Comparison of ENCODE assay signal across 16 cellular contexts in genomic region chr6:35262596-35262995, GRCh38. TPM values are rescaled to one million over a fixed set of nuclear protein-coding genes. Genes with fewer than 3 reads are reported as not detected.
DNase-seq lines count a peak whose midpoint lies in the region; ATAC-seq, FAIRE-seq and TF ChIP-seq lines count a peak whose summit lies in the region.
"Had no signal": no experiment of that assay in that cellular context is flagged by ENCODE, and none has a peak within 500 bp of the region (broad histone marks: within the 10 kb centered on the region; RNA-seq: fewer than 3 reads in every experiment).

No MANE protein-coding gene starts in this region.

- no peak overlapping the region for H4K91ac ChIP-seq in mesenchymal stem cell (ENCODE audit: low read length)

- H3K36me3 ChIP-seq in HepG2 (replicated peaks in 1 of 2; ENCODE audit: control insufficient read depth in 1 of 2, insufficient read depth in 2 of 2, low read length in 2 of 2) (no peaks in the 10 kb centered on the region), right lobe of liver (no peaks in the 10 kb centered on the region), mesenchymal stem cell (ENCODE audit: control insufficient read depth in 1 of 2, insufficient read depth in 2 of 2, low read depth in 1 of 2, low read length in 2 of 2) (peaks cover 0 to 2% of the 10 kb centered on the region in 2 experiments)

- TF ChIP-seq CTCF in HepG2 (CRISPR knock-in tag; IDR thresholded peaks at IDR 0.05), result no peak
- TF ChIP-seq CTCF in right lobe of liver (IDR thresholded peaks at IDR 0.05), result no peak
- no peak for TF ChIP-seq CTCF in HFFc6 (IDR thresholded peaks at IDR 0.05)

- peaks cover 55% of the 10 kb centered on the region for H3K4me1 Mint-ChIP-seq in activated naive CD8-positive, alpha-beta T cell treated with anti-CD3 and anti-CD28 coated beads, Interleukin-2, amount 50 U/mL, for 24 hours
- peaks cover 24% of the 10 kb centered on the region for H3K4me1 Mint-ChIP-seq in HFFc6 (ENCODE audit: low read depth)

- no peak overlapping the region for H2BK12ac ChIP-seq in mesenchymal stem cell (ENCODE audit: low read length in 2 of 2)

- no peak overlapping the region for H2BK5ac ChIP-seq in mesenchymal stem cell (ENCODE audit: low read depth, low read length, poor library complexity, severe bottlenecking)

- H3K36me3 Mint-ChIP-seq in activated naive CD8-positive, alpha-beta T cell treated with anti-CD3 and anti-CD28 coated beads, Interleukin-2, amount 50 U/mL, for 24 hours (ENCODE audit: low read depth), result peaks cover 2% of the 10 kb centered on the region
- H3K36me3 Mint-ChIP-seq in HFFc6 (ENCODE audit: low read depth), result 0 out of 2 replicates have a peak, but pooled peaks cover 4% of the 10 kb centered on the region
- H3K36me3 Mint-ChIP-seq: WTC11 had no signal

- no peak overlapping the region for H3K4ac ChIP-seq in mesenchymal stem cell (ENCODE audit: low read depth in 1 of 2, low read length in 2 of 2)

- TF ChIP-seq POLR2A in HepG2 (IDR thresholded peaks at IDR 0.05; ENCODE audit: insufficient read depth in 1 of 2, low read depth in 2 of 2, low read length in 2 of 2), result no peak
- TF ChIP-seq POLR2A in right lobe of liver (IDR thresholded peaks at IDR 0.05), result no peak

- CTCF ChIA-PET in HepG2 (lab: Yijun Ruan, JAX; ENCODE audit: low intra/inter-chr PET ratio, low total read pairs), result no interaction called here

- no peaks in the 10 kb centered on the region for H3K27me3 Mint-ChIP-seq in activated naive CD8-positive, alpha-beta T cell treated with anti-CD3 and anti-CD28 coated beads, Interleukin-2, amount 50 U/mL, for 24 hours
- no peaks in the 10 kb centered on the region for H3K27me3 Mint-ChIP-seq in HFFc6 (ENCODE audit: insufficient read depth)

- no peak overlapping the region for H3K18ac ChIP-seq in mesenchymal stem cell (ENCODE audit: low read depth in 1 of 2, low read length in 2 of 2)

- H3K4me1 ChIP-seq in HepG2 (ENCODE audit: insufficient read depth, low read length) (peaks cover 49% of the 10 kb centered on the region), right lobe of liver (peaks cover 0 to 10% (median 0%) of the 10 kb centered on the region in 4 donors), mesenchymal stem cell (ENCODE audit: control insufficient read depth, insufficient read depth, low read depth, low read length) (peaks cover 5% of the 10 kb centered on the region)

- H3K4me2 ChIP-seq in HepG2 (ENCODE audit: low read depth, low read length), result no peak overlapping the region
- no peak overlapping the region for H3K4me2 ChIP-seq in mesenchymal stem cell (ENCODE audit: low read length, poor library complexity, severe bottlenecking)
- H3K4me2 ChIP-seq: hepatocyte had no signal

- no peak for TF ChIP-seq RAD21 in HepG2 (CRISPR knock-in tag; IDR thresholded peaks at IDR 0.05)

- BruUV-seq in HepG2 (replicated peaks; lab: Mats Ljungman, UMichigan), result no TSS peak

- H3K23ac ChIP-seq in mesenchymal stem cell (ENCODE audit: low read length in 2 of 2), result no peak overlapping the region

- WGBS in HepG2 (ENCODE audit: low lambda C conversion rate), result 65% methylated on average over 1 of the region's 2 CpGs
- WGBS in right lobe of liver (ENCODE audit: insufficient coverage, low coverage, low lambda C conversion rate, missing lambda C conversion rate), result 78% methylated on average over 2 of the region's 2 CpGs
- 94% methylated on average over 1 of the region's 2 CpGs for WGBS in mesenchymal stem cell

- intact Hi-C loops in HepG2 (cut with micrococcal nuclease; ENCODE audit: unreplicated experiment) (no loop called here), right lobe of liver (cut with DNase I) (no loop called here)

- ATAC-seq in HepG2, result no peak
- no peak for ATAC-seq in right lobe of liver
- no peak for ATAC-seq in activated naive CD8-positive, alpha-beta T cell treated with anti-CD3 and anti-CD28 coated beads, Interleukin-2, amount 50 U/mL, for 24 hours
- ATAC-seq: body of pancreas, left ventricle myocardium superior, WTC11 had no signal

- H3K9me3 ChIP-seq in HepG2 (ENCODE audit: low read length) (no peaks in the 10 kb centered on the region), right lobe of liver (no peaks in the 10 kb centered on the region), mesenchymal stem cell (ENCODE audit: control insufficient read depth, low read length) (no peaks in the 10 kb centered on the region)
- H3K9me3 ChIP-seq: body of pancreas had no signal

- no peak overlapping the region for H4K8ac ChIP-seq in mesenchymal stem cell (ENCODE audit: low read length)

- H3K9ac ChIP-seq in HepG2 (ENCODE audit: insufficient read depth, low read depth, low read length) (no peak overlapping the region), mesenchymal stem cell (ENCODE audit: low read length) (no peak overlapping the region)

- H3K27me3 ChIP-seq in HepG2 (ENCODE audit: control insufficient read depth in 1 of 2, insufficient read depth in 2 of 2, low read length in 2 of 2) (no peaks in the 10 kb centered on the region; a peak in 1 of 5 replicates), right lobe of liver (no peaks in the 10 kb centered on the region), mesenchymal stem cell (ENCODE audit: control insufficient read depth in 1 of 2, insufficient read depth in 1 of 2, low read length in 2 of 2) (no peaks in the 10 kb centered on the region)
- H3K27me3 ChIP-seq: body of pancreas, hepatocyte had no signal

- H3K4me3 Mint-ChIP-seq in activated naive CD8-positive, alpha-beta T cell treated with anti-CD3 and anti-CD28 coated beads, Interleukin-2, amount 50 U/mL, for 24 hours, result no peak overlapping the region
- H3K4me3 Mint-ChIP-seq in HFFc6, result no peak overlapping the region
- H3K4me3 Mint-ChIP-seq: WTC11 had no signal

- H4K20me1 ChIP-seq in HepG2 (ENCODE audit: insufficient read depth, low read length), result no peaks in the 10 kb centered on the region

- H3K79me2 ChIP-seq in HepG2 (ENCODE audit: insufficient read depth, low read length), result peaks cover 7% of the 10 kb centered on the region

- POLR2A ChIA-PET in HepG2 (lab: Yijun Ruan, JAX), result no interaction called here

- H2BK120ac ChIP-seq in mesenchymal stem cell (ENCODE audit: low read depth, low read length), result no peak overlapping the region

- H3K9me3 Mint-ChIP-seq in activated naive CD8-positive, alpha-beta T cell treated with anti-CD3 and anti-CD28 coated beads, Interleukin-2, amount 50 U/mL, for 24 hours, result no peaks in the 10 kb centered on the region
- no peaks in the 10 kb centered on the region for H3K9me3 Mint-ChIP-seq in HFFc6
- H3K9me3 Mint-ChIP-seq: WTC11 had no signal

- in situ Hi-C loops in HepG2 (cut with HindIII; ENCODE audit: extremely low pct_ligation_motif_present, low pct_unique_long_range_greater_than_20kb), result no loop called here

- H3K27ac Mint-ChIP-seq in activated naive CD8-positive, alpha-beta T cell treated with anti-CD3 and anti-CD28 coated beads, Interleukin-2, amount 50 U/mL, for 24 hours, result peak overlapping the region; percentile 2
- no peak overlapping the region for H3K27ac Mint-ChIP-seq in HFFc6
- H3K27ac Mint-ChIP-seq: WTC11 had no signal

- DNase-seq in HepG2 (ENCODE audit: low spot score) (no peak), right lobe of liver (no peak), mesenchymal stem cell (peak; percentile 39), activated gamma-delta T cell (lab: John Stamatoyannopoulos, UW) (no peak), HFFc6 (no peak), anterior cingulate cortex (lab: John Stamatoyannopoulos, UW) (no peak), medulla oblongata (ENCODE audit: extremely low spot score) (no peak)
- no peak for DNase-seq in activated naive CD8-positive, alpha-beta T cell treated with anti-CD3 and anti-CD28 coated beads, Interleukin-2, amount 50 U/mL, for 24 hours
- DNase-seq: body of pancreas; left ventricle myocardium superior; nucleus accumbens; stimulated activated CD4-positive, alpha-beta T cell treated with anti-CD3 and anti-CD28 coated beads, Interleukin-15, amount 100 ng/mL, for 24 hours had no signal

- TF ChIP-seq EP300 in HepG2 (IDR thresholded peaks at IDR 0.05; ENCODE audit: low read depth in 2 of 2, low read length in 2 of 2), result no peak
- no peak for TF ChIP-seq EP300 in HepG2 (CRISPR knock-in tag; IDR thresholded peaks at IDR 0.05; ENCODE audit: borderline replicate concordance)

- no peak overlapping the region for H3K14ac ChIP-seq in mesenchymal stem cell (ENCODE audit: low read length in 2 of 2)

- no peak overlapping the region for H3K4me3 ChIP-seq in HepG2 (replicated peaks in 1 of 3; ENCODE audit: insufficient read depth in 1 of 3, low read depth in 2 of 3, low read length in 3 of 3)
- no peak overlapping the region for H3K4me3 ChIP-seq in right lobe of liver
- no peak overlapping the region for H3K4me3 ChIP-seq in mesenchymal stem cell (ENCODE audit: insufficient read depth in 1 of 2, low read depth in 1 of 2, low read length in 2 of 2)
- H3K4me3 ChIP-seq: body of pancreas, hepatocyte had no signal

- peaks cover 20% of the 10 kb centered on the region for H3K79me1 ChIP-seq in mesenchymal stem cell (replicated peaks; ENCODE audit: low read length, poor library complexity, severe bottlenecking)

- H2BK15ac ChIP-seq in mesenchymal stem cell (ENCODE audit: low read depth, poor library complexity, severe bottlenecking), result no peak overlapping the region

- H3K27ac ChIP-seq in HepG2 (ENCODE audit: extremely low read length, insufficient read depth, low read length) (no peak overlapping the region), right lobe of liver (no peak overlapping the region), mesenchymal stem cell (ENCODE audit: low read length, poor library complexity, severe bottlenecking) (no peak overlapping the region)
- H3K27ac ChIP-seq: body of pancreas, hepatocyte had no signal

- H2AFZ ChIP-seq in HepG2 (ENCODE audit: low read length) (no peak overlapping the region), mesenchymal stem cell (ENCODE audit: low read depth, low read length) (no peak overlapping the region)
- H2AFZ ChIP-seq: hepatocyte had no signal

- no peak overlapping the region for H2AK5ac ChIP-seq in mesenchymal stem cell (ENCODE audit: low read length, severe bottlenecking)

- no peak for FAIRE-seq in HepG2 (lab: Jason Lieb, UNC)
- FAIRE-seq: endometrium, urothelium cell line had no signal

RNA-seq across cellular contexts. Expression of gene ZNF76, which starts 3.1 kb away (rescaled TPM):
- total RNA-seq in HepG2 (2016; rRNA removed; fragmentation: Illumina TruSeq; extraction: Trizol), result 11.8 and 13.2 TPM in 2 replicates
- 11.7 and 12.1 TPM in 2 replicates for total RNA-seq in HepG2 (2016; cell fraction: cytosol; rRNA removed; fragmentation: Illumina TruSeq; extraction: Trizol; ENCODE audit: low read depth)
- 9.9 and 12.7 TPM in 2 replicates for total RNA-seq in HepG2 (2016; cell fraction: insoluble cytoplasmic fraction; rRNA removed; fragmentation: Illumina TruSeq; extraction: Trizol)
- 21.8 and 26.0 TPM in 2 replicates for total RNA-seq in HepG2 (2016; cell fraction: membrane; rRNA removed; fragmentation: Illumina TruSeq; extraction: Trizol)
- 9.5 and 10.9 TPM in 2 replicates for total RNA-seq in HepG2 (2016; cell fraction: nucleus; rRNA removed; fragmentation: Illumina TruSeq; extraction: Trizol)
- polyA plus RNA-seq in HepG2 (2011; rRNA removed), result 26.4 and 28.2 TPM in 2 replicates
- 9.0 and 14.0 TPM in 2 replicates for polyA plus RNA-seq in HepG2 (2011; cell fraction: cytosol; rRNA removed)
- polyA plus RNA-seq in HepG2 (2011; cell fraction: nucleus; rRNA removed), result 128 and 139 TPM in 2 replicates
- polyA plus RNA-seq in HepG2 (2012), result 15.4 and 17.3 TPM in 2 replicates
- 10.6 and 13.2 TPM in 2 replicates for polyA plus RNA-seq in HepG2 (2016; cell fraction: cytosol; fragmentation: Illumina TruSeq; extraction: Trizol; ENCODE audit: low read depth)
- polyA plus RNA-seq in HepG2 (2016; cell fraction: insoluble cytoplasmic fraction; fragmentation: Illumina TruSeq; extraction: Trizol; ENCODE audit: low read depth), result 14.5 and 16.3 TPM in 2 replicates
- polyA plus RNA-seq in HepG2 (2016; cell fraction: membrane; fragmentation: Illumina TruSeq; extraction: Trizol; ENCODE audit: low read depth), result 22.8 and 27.0 TPM in 2 replicates
- polyA plus RNA-seq in HepG2 (2016; cell fraction: nucleus; fragmentation: Illumina TruSeq; extraction: Trizol; ENCODE audit: insufficient read depth, low read depth), result 38.8 and 39.0 TPM in 2 replicates
- 25.8 and 37.6 TPM in 2 replicates for polyA minus RNA-seq in HepG2 (2011; rRNA and poly(A)+ RNA removed; ENCODE audit: low replicate concordance)
- 3.6 and 4.4 TPM in 2 replicates for polyA minus RNA-seq in HepG2 (2011; cell fraction: cytosol; rRNA and poly(A)+ RNA removed)
- polyA minus RNA-seq in HepG2 (2011; cell fraction: nucleus; rRNA and poly(A)+ RNA removed), result 17.3 and 24.5 TPM in 2 replicates
- total RNA-seq in right lobe of liver, result 10 to 100 TPM; 14.4 to 19.8 (median 17.6) TPM
- polyA plus RNA-seq in mesenchymal stem cell (2013, experiment 1 of 2), result 12.0 TPM
- polyA plus RNA-seq in mesenchymal stem cell (2013, experiment 2 of 2), result 10.9 TPM
- total RNA-seq in HFFc6 (2021; fragmentation: NEBNext Ultra II Directional; extraction: Animal tissue kit (Norgen Biotek cat#: 25700)), result 10 to 100 TPM; 12.7 to 17.1 (median 16.4) TPM

RNA-seq across cellular contexts. Expression of gene DEF6, which starts 35.0 kb away (rescaled TPM):
- total RNA-seq in HepG2 (2016; rRNA removed; fragmentation: Illumina TruSeq; extraction: Trizol) (9.6 and 10.0 TPM in 2 replicates), right lobe of liver (1 to 10 TPM; 1.1 to 3.6 (median 1.5) TPM)
- 1.9 and 2.1 TPM in 2 replicates for total RNA-seq in HepG2 (2016; cell fraction: cytosol; rRNA removed; fragmentation: Illumina TruSeq; extraction: Trizol; ENCODE audit: low read depth)
- 8.6 and 9.7 TPM in 2 replicates for total RNA-seq in HepG2 (2016; cell fraction: insoluble cytoplasmic fraction; rRNA removed; fragmentation: Illumina TruSeq; extraction: Trizol)
- total RNA-seq in HepG2 (2016; cell fraction: membrane; rRNA removed; fragmentation: Illumina TruSeq; extraction: Trizol), result 4.0 TPM in 2 replicates
- total RNA-seq in HepG2 (2016; cell fraction: nucleus; rRNA removed; fragmentation: Illumina TruSeq; extraction: Trizol), result 10.5 and 10.6 TPM in 2 replicates
- 5.2 and 7.4 TPM in 2 replicates for polyA plus RNA-seq in HepG2 (2011; rRNA removed)
- polyA plus RNA-seq in HepG2 (2011; cell fraction: cytosol; rRNA removed), result 4.6 and 6.6 TPM in 2 replicates
- polyA plus RNA-seq in HepG2 (2011; cell fraction: nucleus; rRNA removed), result 18.1 and 24.9 TPM in 2 replicates
- 2.9 and 3.2 TPM in 2 replicates for polyA plus RNA-seq in HepG2 (2012)
- 1.6 and 1.7 TPM in 2 replicates for polyA plus RNA-seq in HepG2 (2016; cell fraction: cytosol; fragmentation: Illumina TruSeq; extraction: Trizol; ENCODE audit: low read depth)
- polyA plus RNA-seq in HepG2 (2016; cell fraction: insoluble cytoplasmic fraction; fragmentation: Illumina TruSeq; extraction: Trizol; ENCODE audit: low read depth), result 7.5 and 7.7 TPM in 2 replicates
- 3.6 TPM in 2 replicates for polyA plus RNA-seq in HepG2 (2016; cell fraction: membrane; fragmentation: Illumina TruSeq; extraction: Trizol; ENCODE audit: low read depth)
- polyA plus RNA-seq in HepG2 (2016; cell fraction: nucleus; fragmentation: Illumina TruSeq; extraction: Trizol; ENCODE audit: insufficient read depth, low read depth), result 24.8 and 26.1 TPM in 2 replicates
- polyA minus RNA-seq in HepG2 (2011; rRNA and poly(A)+ RNA removed; ENCODE audit: low replicate concordance), result 0.30 and 9.6 TPM in 2 replicates
- 2.5 and 2.7 TPM in 2 replicates for polyA minus RNA-seq in HepG2 (2011; cell fraction: cytosol; rRNA and poly(A)+ RNA removed)
- 4.6 and 5.2 TPM in 2 replicates for polyA minus RNA-seq in HepG2 (2011; cell fraction: nucleus; rRNA and poly(A)+ RNA removed)
- polyA plus RNA-seq in mesenchymal stem cell (2013, experiment 1 of 2), result 1.8 TPM
- polyA plus RNA-seq in mesenchymal stem cell (2013, experiment 2 of 2), result 1.2 TPM
- total RNA-seq in HFFc6 (2021; fragmentation: NEBNext Ultra II Directional; extraction: Animal tissue kit (Norgen Biotek cat#: 25700)), result 1 to 10 TPM; 2.8 to 4.8 (median 3.6) TPM

RNA-seq across cellular contexts. Expression of gene SCUBE3, which starts 48.8 kb away (rescaled TPM):
- not detected in 2 replicates for total RNA-seq in HepG2 (2016; rRNA removed; fragmentation: Illumina TruSeq; extraction: Trizol)
- not detected in 2 replicates for total RNA-seq in HepG2 (2016; cell fraction: cytosol; rRNA removed; fragmentation: Illumina TruSeq; extraction: Trizol; ENCODE audit: low read depth)
- not detected in 2 replicates for total RNA-seq in HepG2 (2016; cell fraction: insoluble cytoplasmic fraction; rRNA removed; fragmentation: Illumina TruSeq; extraction: Trizol)
- total RNA-seq in HepG2 (2016; cell fraction: membrane; rRNA removed; fragmentation: Illumina TruSeq; extraction: Trizol), result not detected in 2 replicates
- total RNA-seq in HepG2 (2016; cell fraction: nucleus; rRNA removed; fragmentation: Illumina TruSeq; extraction: Trizol), result not detected in 2 replicates
- polyA plus RNA-seq in HepG2 (2011; rRNA removed), result not detected in 2 replicates
- polyA plus RNA-seq in HepG2 (2011; cell fraction: cytosol; rRNA removed), result not detected in 2 replicates
- not detected in 2 replicates for polyA plus RNA-seq in HepG2 (2011; cell fraction: nucleus; rRNA removed)
- 0.05 and 0.09 TPM in 2 replicates for polyA plus RNA-seq in HepG2 (2012)
- polyA plus RNA-seq in HepG2 (2016; cell fraction: cytosol; fragmentation: Illumina TruSeq; extraction: Trizol; ENCODE audit: low read depth), result not detected in 2 replicates
- polyA plus RNA-seq in HepG2 (2016; cell fraction: insoluble cytoplasmic fraction; fragmentation: Illumina TruSeq; extraction: Trizol; ENCODE audit: low read depth), result not detected in 2 replicates
- polyA plus RNA-seq in HepG2 (2016; cell fraction: membrane; fragmentation: Illumina TruSeq; extraction: Trizol; ENCODE audit: low read depth), result not detected in 2 replicates
- not detected in 2 replicates for polyA plus RNA-seq in HepG2 (2016; cell fraction: nucleus; fragmentation: Illumina TruSeq; extraction: Trizol; ENCODE audit: insufficient read depth, low read depth)
- polyA minus RNA-seq in HepG2 (2011; rRNA and poly(A)+ RNA removed; ENCODE audit: low replicate concordance), result not detected in 2 replicates
- not detected in 2 replicates for polyA minus RNA-seq in HepG2 (2011; cell fraction: cytosol; rRNA and poly(A)+ RNA removed)
- not detected in 2 replicates for polyA minus RNA-seq in HepG2 (2011; cell fraction: nucleus; rRNA and poly(A)+ RNA removed)
- total RNA-seq in right lobe of liver, result under 1 TPM in 4 of 6 experiments, not detected in 2; 0.05 to 0.11 (median 0.07) TPM
- 2.0 TPM for polyA plus RNA-seq in mesenchymal stem cell (2013, experiment 1 of 2)
- polyA plus RNA-seq in mesenchymal stem cell (2013, experiment 2 of 2), result 1.9 TPM
- total RNA-seq in HFFc6 (2021; fragmentation: NEBNext Ultra II Directional; extraction: Animal tissue kit (Norgen Biotek cat#: 25700)), result 10 to 100 TPM; 37.0 to 75.0 (median 44.3) TPM

Comparison
In these comparisons a context has a peak if more than half of its experiments do, and no peak if none do; other contexts are left out.
1. RNA of gene SCUBE3, which starts 48.8 kb away (total RNA-seq): 37.0 to 75.0 TPM in HFFc6; 0.05 to 0.11 TPM in right lobe of liver and not detected in HepG2; every median in the first group is over 10 times any median in the second.